27 cellular contexts compared by ENCODE assay signal in the genomic region with DNA sequence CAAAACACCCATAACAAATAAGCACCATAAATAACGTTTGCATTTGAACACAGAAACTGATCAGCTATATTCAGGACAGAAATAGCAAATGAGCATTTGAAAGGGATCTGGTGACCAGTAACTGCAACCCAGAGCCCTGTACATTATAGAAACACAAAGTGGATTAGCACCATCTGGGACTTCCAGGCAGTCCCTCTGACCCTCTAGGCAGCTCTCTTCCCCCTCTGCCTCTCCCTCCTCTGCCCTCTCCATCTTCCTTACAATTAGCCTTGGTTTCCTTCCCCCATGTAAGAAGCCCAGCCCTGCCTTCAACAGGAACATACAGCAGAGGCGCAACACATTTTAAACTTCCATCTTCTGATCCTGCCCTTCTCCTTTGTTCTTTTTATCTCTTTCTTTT.
"Had no signal": no experiment of that assay in that cellular context is flagged by ENCODE, and none has a peak within 500 bp of the region (broad histone marks: within the 10 kb centered on the region; RNA-seq: fewer than 3 reads in every experiment).

No MANE protein-coding gene starts in this region.

- H3K36me3 Mint-ChIP-seq: activated CD8-positive, alpha-beta memory T cell treated with anti-CD3 and anti-CD28 coated beads, Interleukin-2, amount 10 ng/mL, durations not matched to agents 7 days and 5 days; activated naive CD4-positive, alpha-beta T cell treated with anti-CD3 and anti-CD28 coated beads, Interleukin-2, amount 50 U/mL, for 24 hours; naive thymus-derived CD4-positive, alpha-beta T cell had no signal

- ATAC-seq: activated CD4-positive, alpha-beta T cell treated with anti-CD3 and anti-CD28 coated beads for 36 hours; activated CD8-positive, alpha-beta memory T cell treated with anti-CD3 and anti-CD28 coated beads, Interleukin-2, amount 10 ng/mL, durations not matched to agents 7 days and 5 days; activated CD8-positive, alpha-beta T cell treated with anti-CD3 and anti-CD28 coated beads, Interleukin-2, amount 10 ng/mL, durations not matched to agents 7 days and 5 days; activated naive CD8-positive, alpha-beta T cell treated with anti-CD3 and anti-CD28 coated beads, Interleukin-2, amount 50 U/mL, for 24 hours; left cardiac atrium; naive thymus-derived CD4-positive, alpha-beta T cell; right cardiac atrium had no signal

- H3K9me3 ChIP-seq: esophagus squamous epithelium, suprapubic skin, tibial artery had no signal

- H3K27ac Mint-ChIP-seq: activated CD4-positive, alpha-beta T cell treated with anti-CD3 and anti-CD28 coated beads for 36 hours; activated CD8-positive, alpha-beta memory T cell treated with anti-CD3 and anti-CD28 coated beads, Interleukin-2, amount 10 ng/mL, durations not matched to agents 7 days and 5 days; activated CD8-positive, alpha-beta T cell treated with anti-CD3 and anti-CD28 coated beads, Interleukin-2, amount 10 ng/mL, durations not matched to agents 7 days and 5 days; activated naive CD4-positive, alpha-beta T cell treated with anti-CD3 and anti-CD28 coated beads, Interleukin-2, amount 50 U/mL, for 24 hours; activated naive CD8-positive, alpha-beta T cell treated with anti-CD3 and anti-CD28 coated beads, Interleukin-2, amount 50 U/mL, for 24 hours; activated T-helper 2 cell treated with anti-CD3 and anti-CD28 coated beads, Interferon-gamma antibody, Interleukin-2, Interleukin-4, amounts not matched to agents 10 μg/mL and 5 μg/mL and 100 μg/mL, durations not matched to agents 14 hours and 24 hours and 36 hours; naive thymus-derived CD4-positive, alpha-beta T cell; T-helper 2 cell treated with Interferon-gamma antibody and Interleukin-4, amounts not matched to agents 5 μg/mL and 100 μg/mL, for 36 hours had no signal

- H3K27me3 Mint-ChIP-seq: activated CD8-positive, alpha-beta memory T cell treated with anti-CD3 and anti-CD28 coated beads, Interleukin-2, amount 10 ng/mL, durations not matched to agents 7 days and 5 days; activated naive CD4-positive, alpha-beta T cell treated with anti-CD3 and anti-CD28 coated beads, Interleukin-2, amount 50 U/mL, for 24 hours; activated naive CD8-positive, alpha-beta T cell treated with anti-CD3 and anti-CD28 coated beads, Interleukin-2, amount 50 U/mL, for 24 hours; central memory CD8-positive, alpha-beta T cell had no signal

- H3K36me3 ChIP-seq: esophagus squamous epithelium, suprapubic skin, tibial artery had no signal

- FAIRE-seq: bronchial epithelial cell, colon had no signal

- H3K27me3 ChIP-seq: esophagus squamous epithelium, suprapubic skin, tibial artery had no signal

- H3K27ac ChIP-seq: esophagus squamous epithelium, suprapubic skin, tibial artery had no signal

- H3K4me3 ChIP-seq: esophagus squamous epithelium, suprapubic skin, tibial artery had no signal

- DNase-seq: activated CD4-positive, alpha-beta T cell treated with anti-CD3 and anti-CD28 coated beads for 36 hours; activated CD4-positive, CD25-positive, alpha-beta regulatory T cell; activated CD8-positive, alpha-beta memory T cell treated with anti-CD3 and anti-CD28 coated beads, Interleukin-2, amount 10 ng/mL, durations not matched to agents 7 days and 5 days; activated CD8-positive, alpha-beta T cell treated with anti-CD3 and anti-CD28 coated beads, Interleukin-2, amount 10 ng/mL, durations not matched to agents 7 days and 5 days; activated naive CD8-positive, alpha-beta T cell treated with anti-CD3 and anti-CD28 coated beads, Interleukin-2, amount 50 U/mL, for 24 hours; activated T-cell treated with anti-CD3 and anti-CD28 coated beads, Interleukin-2, amount 50 U/mL, for 48 hours; dermis blood vessel endothelial cell; effector CD4-positive, alpha-beta T cell; esophagus squamous epithelium; foreskin melanocyte; islet precursor cell; left cardiac atrium; midbrain; naive thymus-derived CD4-positive, alpha-beta T cell; nucleus accumbens; right cardiac atrium; stimulated activated CD4-positive, alpha-beta T cell treated with anti-CD3 and anti-CD28 coated beads, Interleukin-15, amount 100 ng/mL, for 24 hours; stimulated activated CD4-positive, alpha-beta T cell treated with anti-CD3 and anti-CD28 coated beads, Interleukin-2, amount 100 ng/mL, for 24 hours; stimulated activated naive CD4-positive, alpha-beta T cell; tibial artery had no signal

- H3K4me1 Mint-ChIP-seq: activated CD4-positive, alpha-beta T cell treated with anti-CD3 and anti-CD28 coated beads for 36 hours; activated CD8-positive, alpha-beta memory T cell treated with anti-CD3 and anti-CD28 coated beads, Interleukin-2, amount 10 ng/mL, durations not matched to agents 7 days and 5 days; activated naive CD4-positive, alpha-beta T cell treated with anti-CD3 and anti-CD28 coated beads, Interleukin-2, amount 50 U/mL, for 24 hours; activated naive CD8-positive, alpha-beta T cell treated with anti-CD3 and anti-CD28 coated beads, Interleukin-2, amount 50 U/mL, for 24 hours; central memory CD8-positive, alpha-beta T cell; naive thymus-derived CD4-positive, alpha-beta T cell had no signal

- H3K9me3 Mint-ChIP-seq: activated naive CD4-positive, alpha-beta T cell treated with anti-CD3 and anti-CD28 coated beads, Interleukin-2, amount 50 U/mL, for 24 hours; activated naive CD8-positive, alpha-beta T cell treated with anti-CD3 and anti-CD28 coated beads, Interleukin-2, amount 50 U/mL, for 24 hours; activated T-helper 2 cell treated with anti-CD3 and anti-CD28 coated beads, Interferon-gamma antibody, Interleukin-2, Interleukin-4, amounts not matched to agents 10 μg/mL and 5 μg/mL and 100 μg/mL, durations not matched to agents 14 hours and 24 hours and 36 hours had no signal

- H3K4me3 Mint-ChIP-seq: activated CD4-positive, alpha-beta T cell treated with anti-CD3 and anti-CD28 coated beads for 36 hours; activated CD8-positive, alpha-beta memory T cell treated with anti-CD3 and anti-CD28 coated beads, Interleukin-2, amount 10 ng/mL, durations not matched to agents 7 days and 5 days; activated CD8-positive, alpha-beta T cell treated with anti-CD3 and anti-CD28 coated beads, Interleukin-2, amount 10 ng/mL, durations not matched to agents 7 days and 5 days; activated naive CD4-positive, alpha-beta T cell treated with anti-CD3 and anti-CD28 coated beads, Interleukin-2, amount 50 U/mL, for 24 hours; activated naive CD8-positive, alpha-beta T cell treated with anti-CD3 and anti-CD28 coated beads, Interleukin-2, amount 50 U/mL, for 24 hours; central memory CD8-positive, alpha-beta T cell; naive thymus-derived CD4-positive, alpha-beta T cell; T-helper 2 cell treated with Interferon-gamma antibody and Interleukin-4, amounts not matched to agents 5 μg/mL and 100 μg/mL, for 36 hours had no signal
